In the genomic region with DNA sequence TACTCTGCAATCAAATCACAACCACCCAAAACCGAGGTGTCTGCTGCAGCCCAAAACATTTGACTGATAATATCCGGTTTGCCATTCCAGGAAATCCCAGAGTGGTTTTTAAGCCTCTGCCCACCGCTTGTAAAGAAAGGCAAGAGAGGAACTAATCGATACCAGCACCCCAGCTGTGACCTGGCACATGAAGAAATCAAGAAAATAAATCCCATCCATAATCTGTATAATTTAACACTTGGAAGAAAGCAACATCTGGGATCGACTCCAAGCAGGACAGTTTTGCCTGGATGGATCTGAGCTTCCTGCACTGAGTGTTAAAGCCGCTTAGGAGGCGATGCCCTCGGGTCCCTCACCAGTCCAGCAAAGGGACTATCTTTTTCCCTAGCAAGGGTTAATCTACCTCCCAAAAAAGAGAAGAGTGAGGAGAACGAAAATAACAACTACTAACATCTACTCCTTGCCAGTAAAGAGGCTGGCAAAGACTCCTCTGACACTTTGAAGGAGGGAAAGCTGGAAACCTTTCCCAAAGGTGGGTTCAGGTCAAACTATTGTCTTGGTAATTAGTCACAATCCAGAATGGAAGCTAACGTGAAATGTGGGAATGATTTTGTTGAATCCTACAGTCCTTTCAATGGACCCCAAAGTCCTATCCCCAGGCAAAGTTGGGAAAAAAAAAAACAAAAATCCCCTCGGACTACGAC, we compare ENCODE assay signal across 7 cellular contexts. TPM values are rescaled to one million over a fixed set of nuclear protein-coding genes. Genes with fewer than 3 reads are reported as not detected.
A peak's percentile ranks its signal among the peaks of the same experiment; 100 is the strongest.
DNase-seq lines count a peak whose midpoint lies in the region; ATAC-seq and TF ChIP-seq lines count a peak whose summit lies in the region.

No MANE protein-coding gene starts in this region.

- no peak overlapping the region for H3K27ac Mint-ChIP-seq in naive B cell

- peaks cover 26 to 36% (median 35%) of the 10 kb centered on the region in 3 donors for H3K4me1 Mint-ChIP-seq in naive B cell

- H3K36me3 Mint-ChIP-seq in naive B cell: no peaks in the 10 kb centered on the region

- in situ Hi-C loops in GM23248 (cut with MboI): no loop called here

- DNase-seq in GM23248 (peak; percentile 49), NCI-H748 treated with DMSO at 0.1 percent for 48 hours (lab: John Stamatoyannopoulos, UW) (peak; percentile 36), coronary artery (ENCODE audit: low spot score) (no peak), naive B cell (no peak), NCI-H1436 treated with DMSO at 0.1 percent for 48 hours (lab: John Stamatoyannopoulos, UW) (no peak)

- peak overlapping the region; percentile 97 for H3K4me3 ChIP-seq in GM23248
- peak overlapping the region; percentile 96 for H3K4me3 ChIP-seq in coronary artery

- peaks cover 16% of the 10 kb centered on the region; the same call in 1 of the 2 replicates for H3F3A ChIP-seq in GM23248 (ENCODE audit: insufficient read depth)

- no peaks in the 10 kb centered on the region for H3K9me2 ChIP-seq in GM23248 (ENCODE audit: insufficient read depth)

- H3K9me3 Mint-ChIP-seq in naive B cell: peaks cover 0 to 3% (median 0%) of the 10 kb centered on the region in 7 donors

- peaks cover 47% of the 10 kb centered on the region for H3K79me2 ChIP-seq in GM23248 (ENCODE audit: insufficient read depth)

- no peak for TF ChIP-seq CTCF in coronary artery (IDR thresholded peaks at IDR 0.05)

- H3K4me1 ChIP-seq in GM23248 (ENCODE audit: insufficient read depth): peaks cover 25% of the 10 kb centered on the region

- no peak for ATAC-seq in naive B cell (ENCODE audit: low read depth in 2 of 2)
- no peak for ATAC-seq in HG02571 (IDR thresholded peaks at IDR 0.05; ENCODE audit: unreplicated experiment)
- no peak for ATAC-seq in HG02678 (IDR thresholded peaks at IDR 0.05; ENCODE audit: unreplicated experiment)

- peaks cover 38 to 59% (median 49%) of the 10 kb centered on the region in 3 donors for H3K27me3 Mint-ChIP-seq in naive B cell

- H3K4me2 ChIP-seq in GM23248 (ENCODE audit: unreplicated experiment): peak overlapping the region; percentile 93

- H3K4me3 Mint-ChIP-seq in naive B cell: peak overlapping the region; percentile 2 to 98 (median 96)

- H3K36me3 ChIP-seq in GM23248 (ENCODE audit: low read depth): no peaks in the 10 kb centered on the region

- H3K27ac ChIP-seq in GM23248 (no peak overlapping the region), coronary artery (peak overlapping the region in 1 of 2 donors; percentile 90)

- H4K20me1 ChIP-seq in GM23248 (ENCODE audit: insufficient read depth): no peaks in the 10 kb centered on the region

- WGBS in GM23248 (ENCODE audit: low coverage in 1 of 2, low lambda C conversion rate in 2 of 2, missing lambda C conversion rate in 2 of 2), 2 experiments: 0 to 1% methylated on average over 12 of the region's 12 CpGs

- H3K27me3 ChIP-seq in GM23248 (replicated peaks; ENCODE audit: insufficient read depth): no peaks in the 10 kb centered on the region

- peak overlapping the region; percentile 95 for H2AFZ ChIP-seq in GM23248

- H3K9me3 ChIP-seq in GM23248 (ENCODE audit: low read depth): no peaks in the 10 kb centered on the region

- peak overlapping the region; percentile 71 for H3K9ac ChIP-seq in GM23248

RNA-seq across cellular contexts. Expression of gene DOCK4, which starts 2.0 kb away (rescaled TPM):
- 3.7 and 5.0 TPM in 2 replicates for total RNA-seq in GM23248 (2014; rRNA removed; shearing (Covaris generic))
- polyA plus RNA-seq in GM23248 (2016; fragmentation: Nextera tagmentation; extraction: Ambion mirVana) (2.0 and 2.1 TPM in 2 replicates), naive B cell (ENCODE audit: low read depth in 6 of 6) (under 1 TPM in 3 of 6 donors, not detected in 3; 0.16 to 0.55 (median 0.28) TPM)

RNA-seq across cellular contexts. Expression of gene ZNF277, which starts 2.3 kb away (rescaled TPM):
- 25.1 and 29.6 TPM in 2 replicates for total RNA-seq in GM23248 (2014; rRNA removed; shearing (Covaris generic))
- 10.0 and 11.5 TPM in 2 replicates for polyA plus RNA-seq in GM23248 (2016; fragmentation: Nextera tagmentation; extraction: Ambion mirVana)
- 10 to 100 TPM; 13.6 to 23.8 (median 20.6) TPM for polyA plus RNA-seq in naive B cell (ENCODE audit: low read depth in 6 of 6)

Comparison
In these comparisons a context has a peak if more than half of its experiments do, and no peak if none do; other contexts are left out.
1. DNase-seq: peak in GM23248 (single experiment) and NCI-H748 treated with DMSO at 0.1 percent for 48 hours (single experiment); none in coronary artery (single experiment), naive B cell (single experiment) and NCI-H1436 treated with DMSO at 0.1 percent for 48 hours (single experiment).